Comparison of ENCODE assay signal across 22 cellular contexts in genomic region chr12:51160814-51161459, GRCh38. TPM values are rescaled to one million over a fixed set of nuclear protein-coding genes. Genes with fewer than 3 reads are reported as not detected.
DNase-seq lines count a peak whose midpoint lies in the region; ATAC-seq and TF ChIP-seq lines count a peak whose summit lies in the region.
"Had no signal": no experiment of that assay in that cellular context is flagged by ENCODE, and none has a peak within 500 bp of the region (broad histone marks: within the 10 kb centered on the region; RNA-seq: fewer than 3 reads in every experiment).

No MANE protein-coding gene starts in this region.

- DNase-seq in AG20443 (ENCODE audit: low spot score), result peak; percentile 33
- peak; percentile 59 for DNase-seq in NB4 (ENCODE audit: low read depth)
- DNase-seq in endodermal cell, result no peak
- no peak for DNase-seq in nephron progenitor cell
- DNase-seq in DMS53 (lab: John Stamatoyannopoulos, UW), result no peak
- no peak for DNase-seq in tibial artery
- DNase-seq in colonic mucosa, result no peak
- DNase-seq: activated CD4-positive, alpha-beta T cell treated with anti-CD3 and anti-CD28 coated beads, Interleukin-2, amount 10 ng/mL, durations not matched to agents 7 days and 5 days; activated T-cell treated with anti-CD3 and anti-CD28 coated beads, Interleukin-2, amount 50 U/mL, for 1 hour; AML-193; Calu3; effector memory CD4-positive, alpha-beta T cell; GF-D8; NCI-H2081 treated with DMSO at 0.1 percent for 48 hours; NCI-H524; stimulated activated CD4-positive, alpha-beta T cell treated with anti-CD3 and anti-CD28 coated beads, Interleukin-15, amount 100 ng/mL, for 24 hours had no signal

- H3K4me3 ChIP-seq in NB4 (ENCODE audit: low read depth, low read length) (no peak overlapping the region), endodermal cell (ENCODE audit: low read length) (no peak overlapping the region), tibial artery (no peak overlapping the region), colonic mucosa (no peak overlapping the region)
- H3K4me3 ChIP-seq: breast epithelium, HAP-1, prostate gland, SK-N-MC had no signal

- H3K36me3 ChIP-seq in endodermal cell (ENCODE audit: control insufficient read depth, insufficient read depth, low read length), result no peaks in the 10 kb centered on the region
- no peaks in the 10 kb centered on the region for H3K36me3 ChIP-seq in tibial artery
- no peaks in the 10 kb centered on the region for H3K36me3 ChIP-seq in colonic mucosa
- H3K36me3 ChIP-seq: breast epithelium, HAP-1, prostate gland had no signal

- no peaks in the 10 kb centered on the region for H3K4me1 ChIP-seq in endodermal cell (ENCODE audit: control insufficient read depth, insufficient read depth, low read length)
- H3K4me1 ChIP-seq in tibial artery, result peaks cover 0 to 5% (median under 1%) of the 10 kb centered on the region in 4 donors
- peaks cover 3% of the 10 kb centered on the region for H3K4me1 ChIP-seq in colonic mucosa
- H3K4me1 ChIP-seq: breast epithelium, prostate gland had no signal

- H3K27me3 ChIP-seq in endodermal cell (ENCODE audit: control insufficient read depth, insufficient read depth, low read length, poor library complexity, severe bottlenecking) (no peaks in the 10 kb centered on the region), tibial artery (no peaks in the 10 kb centered on the region), colonic mucosa (no peaks in the 10 kb centered on the region)
- H3K27me3 ChIP-seq: breast epithelium had no signal

- no peak overlapping the region for H3K9ac ChIP-seq in endodermal cell (ENCODE audit: extremely low read depth, low read length, poor library complexity, severe bottlenecking)
- no peak overlapping the region for H3K9ac ChIP-seq in colonic mucosa (ENCODE audit: low read depth in 2 of 2, low read length in 2 of 2)

- H3K4me1 Mint-ChIP-seq in endodermal cell (peaks cover 5% of the 10 kb centered on the region), nephron progenitor cell (peaks cover 6% of the 10 kb centered on the region)

- TF ChIP-seq CTCF in NB4 (IDR thresholded peaks at IDR 0.05; ENCODE audit: low read depth, low read length) (no peak), endodermal cell (conservative IDR thresholded peaks at IDR 0.05) (no peak), nephron progenitor cell (IDR thresholded peaks at IDR 0.05) (no peak), tibial artery (IDR thresholded peaks at IDR 0.05) (no peak), colonic mucosa (IDR thresholded peaks at IDR 0.05) (no peak)

- WGBS in endodermal cell (ENCODE audit: insufficient coverage in 1 of 2, insufficient read length in 1 of 2), 2 experiments, result 89 to 94% methylated on average over 5 to 7 of the region's 8 CpGs

- H3K4me3 Mint-ChIP-seq in endodermal cell (no peak overlapping the region), nephron progenitor cell (no peak overlapping the region)
- H3K4me3 Mint-ChIP-seq: activated CD4-positive, alpha-beta T cell treated with anti-CD3 and anti-CD28 coated beads, Interleukin-2, amount 10 ng/mL, durations not matched to agents 7 days and 5 days; activated naive CD8-positive, alpha-beta T cell had no signal

- intact Hi-C loops in tibial artery (cut with DNase I; ENCODE audit: low total_unique reads), result no loop called here
- intact Hi-C loops in colonic mucosa (cut with DNase I), result no loop called here

- H3K27ac ChIP-seq in endodermal cell (ENCODE audit: low read depth, low read length), result peak overlapping the region; percentile 38
- H3K27ac ChIP-seq in tibial artery, result no peak overlapping the region
- no peak overlapping the region for H3K27ac ChIP-seq in colonic mucosa
- H3K27ac ChIP-seq: breast epithelium, prostate gland, SK-N-MC had no signal

- peak overlapping the region; percentile 33 for H3K27ac Mint-ChIP-seq in endodermal cell
- peak overlapping the region; percentile 72 for H3K27ac Mint-ChIP-seq in nephron progenitor cell
- H3K27ac Mint-ChIP-seq: activated CD4-positive, alpha-beta T cell treated with anti-CD3 and anti-CD28 coated beads, Interleukin-2, amount 10 ng/mL, durations not matched to agents 7 days and 5 days; activated naive CD8-positive, alpha-beta T cell had no signal

- H3K9me3 Mint-ChIP-seq in endodermal cell (no peaks in the 10 kb centered on the region), nephron progenitor cell (peaks cover 15% of the 10 kb centered on the region)

- H3K9me3 ChIP-seq in endodermal cell (ENCODE audit: control insufficient read depth, low read length) (no peaks in the 10 kb centered on the region), tibial artery (no peaks in the 10 kb centered on the region), colonic mucosa (no peaks in the 10 kb centered on the region)
- H3K9me3 ChIP-seq: breast epithelium, HAP-1, prostate gland had no signal

- H3K27me3 Mint-ChIP-seq in endodermal cell (ENCODE audit: insufficient read depth) (no peaks in the 10 kb centered on the region), nephron progenitor cell (ENCODE audit: low read depth, poor library complexity) (no peaks in the 10 kb centered on the region)
- H3K27me3 Mint-ChIP-seq: activated CD4-positive, alpha-beta T cell treated with anti-CD3 and anti-CD28 coated beads, Interleukin-2, amount 10 ng/mL, durations not matched to agents 7 days and 5 days; activated naive CD8-positive, alpha-beta T cell had no signal

- no peak for TF ChIP-seq POLR2A in NB4 (IDR thresholded peaks at IDR 0.05; ENCODE audit: extremely low read depth, insufficient read length)

- ATAC-seq in HG03565 (IDR thresholded peaks at IDR 0.05; ENCODE audit: unreplicated experiment), result no peak

- H3K36me3 Mint-ChIP-seq in endodermal cell (ENCODE audit: low read depth), result peaks cover 11% of the 10 kb centered on the region
- H3K36me3 Mint-ChIP-seq in nephron progenitor cell (ENCODE audit: low read depth), result peaks cover 53% of the 10 kb centered on the region

RNA-seq across cellular contexts. Expression of gene TFCP2, which starts 12.0 kb away (rescaled TPM):
- 10 to 100 TPM; 44.1 to 47.2 TPM for total RNA-seq in endodermal cell
- 36.5 TPM for polyA plus RNA-seq in endodermal cell (2013, experiment 1 of 2)
- polyA plus RNA-seq in endodermal cell (2013, experiment 2 of 2), result 37.0 TPM
- total RNA-seq in colonic mucosa, result 10 to 100 TPM; 24.4 to 30.9 TPM

RNA-seq across cellular contexts. Expression of gene POU6F1, which starts 56.9 kb away (rescaled TPM):
- 10 to 100 TPM; 11.4 to 16.4 TPM for total RNA-seq in endodermal cell
- polyA plus RNA-seq in endodermal cell (2013, experiment 1 of 2), result 8.0 TPM
- polyA plus RNA-seq in endodermal cell (2013, experiment 2 of 2), result 5.8 TPM
- total RNA-seq in colonic mucosa, result 1 to 10 TPM; 4.9 to 5.6 TPM

Comparison
In these comparisons a context has a peak if more than half of its experiments do, and no peak if none do; other contexts are left out.
1. DNase-seq: peak in AG20443 (single experiment) and NB4 (single experiment); none in endodermal cell (single experiment), nephron progenitor cell (single experiment), DMS53 (single experiment), tibial artery (0 of 2) and colonic mucosa (single experiment).